Comparison of ENCODE assay signal across 21 cellular contexts in the genomic region with DNA sequence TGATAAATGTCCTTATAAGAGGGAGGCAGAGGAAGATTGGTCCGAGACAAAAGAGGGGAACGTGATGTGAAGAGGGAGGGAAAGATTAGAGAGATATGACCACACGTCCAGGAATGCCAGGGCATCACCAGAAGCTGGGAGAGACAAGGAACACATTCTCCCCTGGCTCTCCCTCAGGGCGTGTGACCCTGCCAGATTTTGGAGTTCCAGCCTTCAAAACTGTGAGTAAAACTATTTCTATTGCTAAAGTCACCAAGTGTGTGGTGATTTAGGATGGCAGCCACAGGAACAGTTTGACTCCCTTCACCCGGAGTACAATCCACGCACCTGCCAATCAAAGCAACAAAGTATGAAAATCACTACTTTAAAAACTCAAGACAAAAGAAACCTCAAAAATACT. TPM values are rescaled to one million over a fixed set of nuclear protein-coding genes. Genes with fewer than 3 reads are reported as not detected.
DNase-seq lines count a peak whose midpoint lies in the region; ATAC-seq lines count a peak whose summit lies in the region.
"Had no signal": no experiment of that assay in that cellular context is flagged by ENCODE, and none has a peak within 500 bp of the region (broad histone marks: within the 10 kb centered on the region; RNA-seq: fewer than 3 reads in every experiment).

No MANE protein-coding gene starts in this region.

- DNase-seq in EL (peak; percentile 78), LHCN-M2 (ENCODE audit: low read depth) (peak; percentile 32), substantia nigra (lab: John Stamatoyannopoulos, UW) (no peak), Ammon's horn (ENCODE audit: low spot score) (no peak)
- DNase-seq: activated CD4-positive, alpha-beta T cell treated with anti-CD3 and anti-CD28 coated beads, Interleukin-2, amount 50 U/mL, for 4 hours; activated CD8-positive, alpha-beta memory T cell treated with anti-CD3 and anti-CD28 coated beads, Interleukin-2, amount 50 U/mL, for 48 hours; COR-L47; DMS79 treated with DMSO at 0.1 percent for 48 hours; hypothalamus; KG1; lower lobe of right lung; NCI-H187; posterior cingulate gyrus; SJCRH30; T-helper 2 cell had no signal

- H3K27ac ChIP-seq in angular gyrus (ENCODE audit: low read depth, low read length): peak overlapping the region; percentile 53
- peak overlapping the region; percentile 7 for H3K27ac ChIP-seq in substantia nigra (ENCODE audit: low read depth, low read length, poor library complexity, severe bottlenecking)
- H3K27ac ChIP-seq: lower lobe of right lung, neural progenitor cell, SJCRH30 had no signal

- no peak for ATAC-seq in HG03196 (IDR thresholded peaks at IDR 0.05; ENCODE audit: unreplicated experiment)
- ATAC-seq in activated CD4-positive, CD25-positive, alpha-beta regulatory T cell treated with anti-CD3 and anti-CD28 coated beads, Interleukin-2, amount 50 U/mL, for 24 hours: no peak
- ATAC-seq: lower lobe of right lung, WTC11 had no signal

RNA-seq across cellular contexts. Expression of a gene that starts 32.1 kb away (rescaled TPM):
- total RNA-seq in LHCN-M2 (2014; rRNA removed): 34.9 and 40.4 TPM in 2 replicates
- polyA plus RNA-seq in LHCN-M2 (2012): 21.5 TPM
- total RNA-seq: activated T-helper 2 cell treated with anti-CD3 and anti-CD28 coated beads, Interferon-gamma antibody, Interleukin-2, Interleukin-4, amounts not matched to agents 10 μg/mL and 5 μg/mL and 100 μg/mL, durations not matched to agents 14 hours and 24 hours and 36 hours had no signal

Comparison
In these comparisons a context has a peak if more than half of its experiments do, and no peak if none do; other contexts are left out.
1. DNase-seq: peak in EL (single experiment) and LHCN-M2 (single experiment); none in substantia nigra (0 of 49) and Ammon's horn (single experiment).